9 cellular contexts compared by ENCODE assay signal in genomic region chr7:13989944-13990295, GRCh38. TPM values are rescaled to one million over a fixed set of nuclear protein-coding genes. Genes with fewer than 3 reads are reported as not detected.
DNase-seq lines count a peak whose midpoint lies in the region; ATAC-seq and TF ChIP-seq lines count a peak whose summit lies in the region.
"Had no signal": no experiment of that assay in that cellular context is flagged by ENCODE, and none has a peak within 500 bp of the region (broad histone marks: within the 10 kb centered on the region; RNA-seq: fewer than 3 reads in every experiment).

No MANE protein-coding gene starts in this region.

- H3K9me3 ChIP-seq in heart right ventricle = no peaks in the 10 kb centered on the region

- H3K9me3 Mint-ChIP-seq in activated CD4-positive, alpha-beta T cell treated with anti-CD3 and anti-CD28 coated beads for 36 hours (ENCODE audit: low read depth) = no peaks in the 10 kb centered on the region
- H3K9me3 Mint-ChIP-seq: dendritic cell treated with granulocyte-macrophage colony-stimulating factor and Interleukin-4, amounts not matched to agents 40 ng/mL and 50 ng/mL, for 4 days had no signal

- H3K27me3 Mint-ChIP-seq in activated CD4-positive, alpha-beta T cell treated with anti-CD3 and anti-CD28 coated beads for 36 hours = no peaks in the 10 kb centered on the region

- POLR2A ChIA-PET in activated CD4-positive, alpha-beta T cell treated with anti-CD3 and anti-CD28 coated beads for 36 hours (lab: Charles Lee) = no interaction called here

- ATAC-seq in heart right ventricle (peak; percentile 6 to 41 (median 21)), HG03457 (IDR thresholded peaks at IDR 0.05; ENCODE audit: unreplicated experiment) (no peak)
- no peak for ATAC-seq in activated CD4-positive, alpha-beta T cell treated with anti-CD3 and anti-CD28 coated beads for 36 hours

- H3K36me3 ChIP-seq in heart right ventricle = no peaks in the 10 kb centered on the region

- H3K36me3 Mint-ChIP-seq in activated CD4-positive, alpha-beta T cell treated with anti-CD3 and anti-CD28 coated beads for 36 hours (ENCODE audit: low read depth) = no peaks in the 10 kb centered on the region

- H3K4me1 ChIP-seq in heart right ventricle = peaks cover 0 to 30% (median 20%) of the 10 kb centered on the region in 9 donors

- no peaks in the 10 kb centered on the region for H3K4me1 Mint-ChIP-seq in activated CD4-positive, alpha-beta T cell treated with anti-CD3 and anti-CD28 coated beads for 36 hours

- no peak overlapping the region for H3K4me3 Mint-ChIP-seq in activated CD4-positive, alpha-beta T cell treated with anti-CD3 and anti-CD28 coated beads for 36 hours
- H3K4me3 Mint-ChIP-seq: dendritic cell treated with granulocyte-macrophage colony-stimulating factor and Interleukin-4, amounts not matched to agents 40 ng/mL and 50 ng/mL, for 4 days had no signal

- TF ChIP-seq CTCF in GM13976 (IDR thresholded peaks at IDR 0.05; ENCODE audit: borderline replicate concordance, control extremely low read depth, extremely low read depth, insufficient read depth, missing control alignments) = no peak
- no peak for TF ChIP-seq CTCF in heart right ventricle (IDR thresholded peaks at IDR 0.05)
- no peak for TF ChIP-seq CTCF in GM10266 (IDR thresholded peaks at IDR 0.05; ENCODE audit: control insufficient read depth, insufficient read depth, low read depth, missing control alignments)

- H3K4me3 ChIP-seq in heart right ventricle = peak overlapping the region; percentile 51 to 87 (median 69)
- peak overlapping the region; percentile 79 for H3K4me3 ChIP-seq in skeletal muscle cell (ENCODE audit: low read depth, low read length)

- CTCF ChIA-PET in activated CD4-positive, alpha-beta T cell treated with anti-CD3 and anti-CD28 coated beads for 36 hours (lab: Charles Lee) = no interaction called here

- 0% methylated on average over 13 of the region's 13 CpGs for WGBS in heart right ventricle, 2 donors

- no peak overlapping the region for H3K27ac Mint-ChIP-seq in activated CD4-positive, alpha-beta T cell treated with anti-CD3 and anti-CD28 coated beads for 36 hours
- H3K27ac Mint-ChIP-seq: dendritic cell treated with granulocyte-macrophage colony-stimulating factor and Interleukin-4, amounts not matched to agents 40 ng/mL and 50 ng/mL, for 4 days had no signal

- in situ Hi-C loops in GM13976 (cut with MboI; ENCODE audit: low sequenced_read_pairs, unreplicated experiment) (no loop called here), KBM-7 (cut with MboI; ENCODE audit: low pct_unique_long_range_greater_than_20kb, low sequenced_read_pairs) (no loop called here)

- intact Hi-C loops in heart right ventricle (cut with DNase I) = loop anchor here in 8 of 10 donors (2.0 to 10.0 kb wide), 6 partner anchors 205 to 469 kb away; no protein-coding TSS in a partner anchor
- intact Hi-C loops in activated CD4-positive, alpha-beta T cell treated with anti-CD3 and anti-CD28 coated beads for 36 hours (cut with DNase I, micrococcal nuclease) = loop anchor here in 1 of 2 experiments (5.0 kb wide), 1 partner anchor 467 kb away; no protein-coding TSS in a partner anchor

- no peaks in the 10 kb centered on the region for H3K27me3 ChIP-seq in heart right ventricle

- peak overlapping the region; percentile 79 to 98 (median 93) for H3K27ac ChIP-seq in heart right ventricle

- DNase-seq in GM13976 (ENCODE audit: low spot score) (peak; percentile 19), SK-N-DZ (ENCODE audit: low spot score) (peak; percentile 34), heart right ventricle (no peak), skeletal muscle cell (ENCODE audit: low read depth) (no peak), KBM-7 (no peak), GM10266 (ENCODE audit: extremely low spot score) (no peak)
- no peak for DNase-seq in activated CD4-positive, alpha-beta T cell treated with anti-CD3 and anti-CD28 coated beads for 36 hours

RNA-seq across cellular contexts. Expression of gene ETV1, which starts 0.5 kb away (rescaled TPM):
- polyA plus RNA-seq in SK-N-DZ (2014; cell fraction: cytosol; rRNA removed) = 3.3 and 4.0 TPM in 2 replicates
- 0.54 and 1.8 TPM in 2 replicates for polyA plus RNA-seq in SK-N-DZ (2014; cell fraction: nucleus; rRNA removed)
- 100 to 1,000 TPM in 2 of 10 donors, 10 to 100 TPM in 8; 27.5 to 118 (median 60.7) TPM for total RNA-seq in heart right ventricle
- 10 to 100 TPM in 1 of 2 donors, 1 to 10 TPM in 1; 9.5 to 18.4 TPM for polyA plus RNA-seq in heart right ventricle
- under 1 TPM; 0.32 to 0.37 TPM for total RNA-seq in activated CD4-positive, alpha-beta T cell treated with anti-CD3 and anti-CD28 coated beads for 36 hours

Comparison
In these comparisons a context has a peak if more than half of its experiments do, and no peak if none do; other contexts are left out.
1. DNase-seq: peak in GM13976 (single experiment) and SK-N-DZ (single experiment); none in heart right ventricle (0 of 2), skeletal muscle cell (single experiment), KBM-7 (single experiment), GM10266 (single experiment) and activated CD4-positive, alpha-beta T cell treated with anti-CD3 and anti-CD28 coated beads for 36 hours (single experiment).
2. ATAC-seq: peak in heart right ventricle (8 of 8); none in HG03457 (single experiment) and activated CD4-positive, alpha-beta T cell treated with anti-CD3 and anti-CD28 coated beads for 36 hours (single experiment).
3. RNA of gene ETV1, which starts 0.5 kb away (total RNA-seq): 27.5 to 118 TPM in heart right ventricle; 0.32 to 0.37 TPM in activated CD4-positive, alpha-beta T cell treated with anti-CD3 and anti-CD28 coated beads for 36 hours; every median in the first group is over 10 times any median in the second.